In the genomic region with DNA sequence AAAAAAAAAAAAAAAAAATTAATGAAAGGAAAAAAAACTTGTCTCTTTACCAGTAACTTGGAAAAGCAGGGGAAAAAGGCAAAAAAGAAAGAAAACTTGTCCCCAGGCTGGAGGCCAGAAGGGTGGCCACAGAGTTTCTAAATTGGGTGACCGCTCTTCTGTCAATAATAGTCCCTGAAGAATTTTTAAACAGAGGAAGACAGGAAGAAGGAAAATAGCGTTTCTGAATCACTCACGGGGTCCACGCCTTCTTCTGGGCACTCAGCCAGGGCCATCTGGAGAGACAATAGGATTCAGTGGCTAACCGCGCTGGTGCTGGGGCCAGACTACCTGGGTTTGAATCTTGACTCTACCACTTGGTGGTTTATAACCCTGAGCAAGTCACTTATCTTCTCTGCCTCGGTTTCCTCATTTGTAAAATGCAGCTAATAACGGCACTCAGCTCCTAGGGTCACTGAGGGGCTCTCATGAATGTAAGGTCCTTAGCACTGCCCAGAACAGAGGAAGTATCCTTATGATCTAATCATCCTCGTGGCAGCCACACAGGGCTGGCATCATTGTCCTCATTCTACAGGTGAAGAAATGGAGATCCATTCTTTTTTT, we compare ENCODE assay signal across 8 cellular contexts. TPM values are rescaled to one million over a fixed set of nuclear protein-coding genes. Genes with fewer than 3 reads are reported as not detected.
DNase-seq lines count a peak whose midpoint lies in the region; ATAC-seq and TF ChIP-seq lines count a peak whose summit lies in the region.

No MANE protein-coding gene starts in this region.

- TF ChIP-seq CTCF in stomach (IDR thresholded peaks at IDR 0.05) (no peak), GM10248 (IDR thresholded peaks at IDR 0.05; ENCODE audit: control extremely low read depth, extremely low read depth, low read depth, missing control alignments) (no peak)

- CTCF ChIA-PET in GM10248 (lab: Yijun Ruan, JAX) = no interaction called here

- peaks cover 6% of the 10 kb centered on the region for H3K4me1 Mint-ChIP-seq in activated naive CD8-positive, alpha-beta T cell treated with anti-CD3 and anti-CD28 coated beads for 36 hours

- POLR2A ChIA-PET in GM10248 (lab: Yijun Ruan, JAX) = no interaction called here

- H3K27ac ChIP-seq in stomach = no peak overlapping the region

- TF ChIP-seq POLR2A in stomach (IDR thresholded peaks at IDR 0.05) = no peak

- H3K4me3 ChIP-seq in stomach = no peak overlapping the region

- 16 to 27% (median 19%) methylated on average over 9 of the region's 9 CpGs for WGBS in stomach, 5 donors

- no peak overlapping the region for H3K27ac Mint-ChIP-seq in activated naive CD8-positive, alpha-beta T cell treated with anti-CD3 and anti-CD28 coated beads for 36 hours

- H3K27me3 Mint-ChIP-seq in activated naive CD8-positive, alpha-beta T cell treated with anti-CD3 and anti-CD28 coated beads for 36 hours = peaks cover 15% of the 10 kb centered on the region

- no peaks in the 10 kb centered on the region for H3K36me3 ChIP-seq in stomach

- intact Hi-C loops in left ventricle myocardium superior (cut with micrococcal nuclease) = no loop called here
- intact Hi-C loops in stomach (cut with DNase I; ENCODE audit: low total_unique reads) = no loop called here

- no peaks in the 10 kb centered on the region for H3K36me3 Mint-ChIP-seq in activated naive CD8-positive, alpha-beta T cell treated with anti-CD3 and anti-CD28 coated beads for 36 hours

- DNase-seq in stimulated activated CD4-positive, alpha-beta T cell treated with anti-CD3 and anti-CD28 coated beads, Interleukin-15, amount 100 ng/mL, for 24 hours = peak; percentile 66
- no peak for DNase-seq in stimulated activated CD4-positive, alpha-beta T cell treated with anti-CD3 and anti-CD28 coated beads, Interleukin-2, amount 100 ng/mL, for 48 hours
- DNase-seq in NCI-H2171 (lab: John Stamatoyannopoulos, UW) (peak; percentile 92), left ventricle myocardium superior (peak; percentile 90), stomach (peak; percentile 80), GM10248 (ENCODE audit: extremely low spot score) (no peak)
- DNase-seq in activated naive CD8-positive, alpha-beta T cell treated with anti-CD3 and anti-CD28 coated beads for 36 hours = peak; percentile 45
- no peak for DNase-seq in activated CD4-positive, alpha-beta T cell treated with anti-CD3 and anti-CD28 coated beads, Interleukin-2, amount 50 U/mL, for 4 hours

- no peak overlapping the region for H3K4me3 Mint-ChIP-seq in activated naive CD8-positive, alpha-beta T cell treated with anti-CD3 and anti-CD28 coated beads for 36 hours

- no peak for TF ChIP-seq EP300 in stomach (IDR thresholded peaks at IDR 0.05)

- H3K9me3 ChIP-seq in stomach = peaks cover 7 to 20% (median 13%) of the 10 kb centered on the region in 4 donors

- peaks cover 4% of the 10 kb centered on the region for H3K9me3 Mint-ChIP-seq in activated naive CD8-positive, alpha-beta T cell treated with anti-CD3 and anti-CD28 coated beads for 36 hours

- peaks cover 15 to 47% (median 23%) of the 10 kb centered on the region in 4 donors for H3K4me1 ChIP-seq in stomach

- ATAC-seq in left ventricle myocardium superior = peak; percentile 44

- no peaks in the 10 kb centered on the region for H3K27me3 ChIP-seq in stomach

RNA-seq across cellular contexts. Expression of a gene that starts 7.0 kb away (rescaled TPM):
- total RNA-seq in activated naive CD8-positive, alpha-beta T cell treated with anti-CD3 and anti-CD28 coated beads for 36 hours = not detected
- total RNA-seq in left ventricle myocardium superior (not detected), stomach (under 1 TPM in 1 of 5 donors, not detected in 4; 0.37 TPM)
- 1 to 10 TPM in 2 of 3 donors, not detected in 1; 1.1 to 2.9 TPM for polyA plus RNA-seq in stomach

RNA-seq across cellular contexts. Expression of a gene that starts 23.9 kb away (rescaled TPM):
- total RNA-seq in activated naive CD8-positive, alpha-beta T cell treated with anti-CD3 and anti-CD28 coated beads for 36 hours = 1 to 10 TPM; 8.1 TPM
- total RNA-seq in left ventricle myocardium superior (5.2 TPM), stomach (10 to 100 TPM in 2 of 5 donors, 1 to 10 TPM in 2, under 1 TPM in 1; 0.58 to 86.0 (median 8.9) TPM)
- 10 to 100 TPM; 20.2 to 25.3 (median 25.2) TPM for polyA plus RNA-seq in stomach

RNA-seq across cellular contexts. Expression of a gene that starts 40.9 kb away (rescaled TPM):
- total RNA-seq in activated naive CD8-positive, alpha-beta T cell treated with anti-CD3 and anti-CD28 coated beads for 36 hours = not detected
- total RNA-seq in left ventricle myocardium superior (0.37 TPM), stomach (not detected)
- polyA plus RNA-seq in stomach = 1 to 10 TPM in 1 of 3 donors, under 1 TPM in 2; 0.31 to 1.1 (median 0.45) TPM

Comparison
In these comparisons a context has a peak if more than half of its experiments do, and no peak if none do; other contexts are left out.
1. DNase-seq: peak in stimulated activated CD4-positive, alpha-beta T cell treated with anti-CD3 and anti-CD28 coated beads, Interleukin-15, amount 100 ng/mL, for 24 hours (single experiment), NCI-H2171 (single experiment), activated naive CD8-positive, alpha-beta T cell treated with anti-CD3 and anti-CD28 coated beads for 36 hours (single experiment), left ventricle myocardium superior (single experiment) and stomach (single experiment); none in stimulated activated CD4-positive, alpha-beta T cell treated with anti-CD3 and anti-CD28 coated beads, Interleukin-2, amount 100 ng/mL, for 48 hours (0 of 2), GM10248 (single experiment) and activated CD4-positive, alpha-beta T cell treated with anti-CD3 and anti-CD28 coated beads, Interleukin-2, amount 50 U/mL, for 4 hours (0 of 2).